14 cellular contexts compared by ENCODE assay signal in the genomic region with DNA sequence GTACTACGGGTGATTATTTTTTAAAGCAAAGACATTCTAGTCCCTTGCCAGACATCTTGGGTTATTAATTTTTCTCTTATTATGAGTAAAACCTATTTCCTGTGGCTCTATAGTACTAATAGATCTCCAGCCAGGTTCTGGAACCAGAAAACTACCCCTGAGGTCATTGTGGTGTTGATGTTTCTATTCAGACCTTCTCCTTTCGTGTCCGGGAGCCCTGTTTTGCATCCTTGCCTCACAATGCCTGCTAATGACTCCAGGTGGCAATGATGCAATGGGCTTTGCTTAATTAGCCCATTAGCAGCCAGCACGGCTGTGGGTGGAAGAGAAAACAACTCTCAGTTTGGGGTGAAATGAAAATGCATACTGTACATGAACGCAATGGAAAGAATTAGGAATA.
DNase-seq lines count a peak whose midpoint lies in the region; ATAC-seq, FAIRE-seq and TF ChIP-seq lines count a peak whose summit lies in the region.
"Had no signal": no experiment of that assay in that cellular context is flagged by ENCODE, and none has a peak within 500 bp of the region (broad histone marks: within the 10 kb centered on the region; RNA-seq: fewer than 3 reads in every experiment).

No MANE protein-coding gene starts in this region.

- H3K27ac ChIP-seq in SK-N-MC (peak overlapping the region; percentile 61; the same call in 1 of the 2 replicates), pancreas (no peak overlapping the region)
- no peak overlapping the region for H3K27ac ChIP-seq in CD4-positive, alpha-beta memory T cell (ENCODE audit: low read depth, low read length)
- H3K27ac ChIP-seq: thoracic aorta had no signal

- H3K4me1 Mint-ChIP-seq in CD4-positive, alpha-beta memory T cell, result peaks cover 0 to 3% (median 1%) of the 10 kb centered on the region in 4 donors
- H3K4me1 Mint-ChIP-seq: T-cell had no signal

- H3K4me3 Mint-ChIP-seq in CD4-positive, alpha-beta memory T cell, result no peak overlapping the region
- H3K4me3 Mint-ChIP-seq: T-cell had no signal

- H3K4me3 ChIP-seq in SK-N-MC (no peak overlapping the region), pancreas (no peak overlapping the region), BE2C (ENCODE audit: low read depth, low read length) (no peak overlapping the region)
- no peak overlapping the region for H3K4me3 ChIP-seq in CD4-positive, alpha-beta memory T cell (ENCODE audit: low read length in 2 of 2)
- H3K4me3 ChIP-seq: thoracic aorta had no signal

- DNase-seq in SK-N-MC (ENCODE audit: low read depth, low spot score), result no peak
- DNase-seq in pancreas, result no peak
- DNase-seq in BE2C, result no peak
- no peak for DNase-seq in CD4-positive, alpha-beta memory T cell
- DNase-seq: activated naive CD4-positive, alpha-beta T cell treated with anti-CD3 and anti-CD28 coated beads, Interleukin-2, amount 50 U/mL, for 16 hours; EL; kidney glomerular epithelial cell; NCI-H510A; T-cell had no signal

- intact Hi-C loops in pancreas (cut with DNase I), result no loop called here
- intact Hi-C loops in CD4-positive, alpha-beta memory T cell (cut with micrococcal nuclease), result loop anchor here (10.0 kb wide), 1 partner anchor 405 kb away; no protein-coding TSS in a partner anchor

- H3K9me3 Mint-ChIP-seq in CD4-positive, alpha-beta memory T cell, result peaks cover 0 to under 1% (median 0%) of the 10 kb centered on the region in 8 donors

- no peak overlapping the region for H3K27ac Mint-ChIP-seq in CD4-positive, alpha-beta memory T cell
- H3K27ac Mint-ChIP-seq: T-cell had no signal

- no peaks in the 10 kb centered on the region for H3K36me3 Mint-ChIP-seq in CD4-positive, alpha-beta memory T cell
- H3K36me3 Mint-ChIP-seq: T-cell had no signal

- POLR2A ChIA-PET in CD4-positive, alpha-beta memory T cell (lab: Charles Lee; ENCODE audit: partially characterized antibody), result no interaction called here

- H3K4me1 ChIP-seq in pancreas (no peaks in the 10 kb centered on the region), BE2C (no peaks in the 10 kb centered on the region)
- no peaks in the 10 kb centered on the region for H3K4me1 ChIP-seq in CD4-positive, alpha-beta memory T cell (ENCODE audit: insufficient read depth, low read length)

- no peaks in the 10 kb centered on the region for H3K9me3 ChIP-seq in SK-N-MC (ENCODE audit: low read depth, low read length)
- no peaks in the 10 kb centered on the region for H3K9me3 ChIP-seq in pancreas
- H3K9me3 ChIP-seq in BE2C, result no peaks in the 10 kb centered on the region
- no peaks in the 10 kb centered on the region for H3K9me3 ChIP-seq in CD4-positive, alpha-beta memory T cell (ENCODE audit: control insufficient read depth in 1 of 2, low read length in 2 of 2)
- H3K9me3 ChIP-seq: thoracic aorta had no signal

- H3K9ac ChIP-seq in SK-N-MC (ENCODE audit: insufficient read length), result no peak overlapping the region

- H3K27me3 Mint-ChIP-seq in CD4-positive, alpha-beta memory T cell, result peaks cover 0 to 2% of the 10 kb centered on the region in 2 donors
- H3K27me3 Mint-ChIP-seq: T-cell had no signal

- H3K36me3 ChIP-seq in SK-N-MC (ENCODE audit: insufficient read depth, low read length) (no peaks in the 10 kb centered on the region), pancreas (no peaks in the 10 kb centered on the region), BE2C (no peaks in the 10 kb centered on the region)
- H3K36me3 ChIP-seq in CD4-positive, alpha-beta memory T cell (ENCODE audit: insufficient read depth, low read length), result no peaks in the 10 kb centered on the region
- H3K36me3 ChIP-seq: thoracic aorta had no signal

- TF ChIP-seq CTCF in pancreas (IDR thresholded peaks at IDR 0.05) (no peak), BE2C (IDR thresholded peaks at IDR 0.05; ENCODE audit: low read depth, low read length) (no peak)

- no peak for FAIRE-seq in pancreas (lab: Jason Lieb, UNC)

- ATAC-seq in GM18498 (IDR thresholded peaks at IDR 0.05; ENCODE audit: unreplicated experiment) (peak; percentile 61), GM21526 (IDR thresholded peaks at IDR 0.05; ENCODE audit: low FRiP score, unreplicated experiment) (peak; percentile 96), HG03442 (IDR thresholded peaks at IDR 0.05; ENCODE audit: unreplicated experiment) (peak; percentile 72), pancreas (no peak), HG03457 (IDR thresholded peaks at IDR 0.05; ENCODE audit: unreplicated experiment) (no peak)
- ATAC-seq: T-cell had no signal

- 72 to 73% methylated on average over 5 of the region's 5 CpGs for WGBS in pancreas, 2 donors

- H3K27me3 ChIP-seq in pancreas (no peaks in the 10 kb centered on the region), BE2C (no peaks in the 10 kb centered on the region)
- H3K27me3 ChIP-seq in CD4-positive, alpha-beta memory T cell (ENCODE audit: insufficient read depth, low read length), result no peaks in the 10 kb centered on the region

- CTCF ChIA-PET in CD4-positive, alpha-beta memory T cell (lab: Charles Lee; ENCODE audit: partially characterized antibody), result no interaction called here

Comparison
In these comparisons a context has a peak if more than half of its experiments do, and no peak if none do; other contexts are left out.
1. ATAC-seq: peak in GM18498 (single experiment), GM21526 (single experiment) and HG03442 (single experiment); none in pancreas (0 of 4) and HG03457 (single experiment).